ENCODE assay signal across 8 cellular contexts in the genomic region with DNA sequence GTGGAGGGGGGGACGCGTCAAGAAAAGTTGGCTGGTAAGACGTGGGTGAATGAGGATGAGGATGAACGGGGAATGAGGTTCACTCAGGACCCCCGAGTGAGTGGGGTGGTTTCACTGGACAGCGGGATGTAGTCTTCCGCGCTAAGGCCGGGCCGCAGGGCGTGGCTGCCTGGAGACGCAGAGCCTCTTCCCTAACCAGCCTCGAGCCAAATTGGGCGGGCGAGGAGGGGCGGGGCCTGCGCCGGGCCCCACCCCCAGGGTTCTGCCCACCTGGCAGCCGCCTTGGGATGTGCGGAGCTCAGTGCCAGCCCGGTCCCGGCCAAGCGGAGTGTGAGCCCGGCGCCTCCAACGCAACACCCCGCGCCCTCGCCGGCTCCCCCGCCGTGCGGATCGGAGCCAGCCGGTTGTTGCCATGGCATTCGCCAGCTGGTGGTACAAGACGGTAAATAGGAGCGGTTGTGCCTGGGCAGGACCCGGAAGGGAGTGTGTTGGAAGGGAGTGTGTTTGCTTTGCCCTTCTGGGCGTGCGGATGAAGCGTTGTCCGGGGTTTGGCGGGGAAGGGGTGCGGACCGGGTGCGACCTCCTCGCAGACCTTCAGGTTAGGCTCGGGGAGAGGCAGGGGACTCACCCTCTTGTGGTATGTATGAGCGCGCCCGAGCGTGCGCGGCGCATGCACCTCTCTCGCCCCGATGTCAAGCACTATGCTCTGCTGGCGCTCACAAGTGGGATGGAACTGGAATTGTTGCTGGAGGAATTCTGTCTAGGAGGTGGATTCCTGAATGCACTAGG. TPM values are rescaled to one million over a fixed set of nuclear protein-coding genes. Genes with fewer than 3 reads are reported as not detected.
A peak's percentile ranks its signal among the peaks of the same experiment; 100 is the strongest.
DNase-seq lines count a peak whose midpoint lies in the region; ATAC-seq and TF ChIP-seq lines count a peak whose summit lies in the region.

No MANE protein-coding gene starts in this region.

- peaks cover 29% of the 10 kb centered on the region for H3K4me1 ChIP-seq in effector memory CD4-positive, alpha-beta T cell (ENCODE audit: control insufficient read depth, insufficient read depth, low read length, poor library complexity, severe bottlenecking)
- H3K4me1 ChIP-seq in mesendoderm (ENCODE audit: control insufficient read depth, low read depth, low read length) = no peaks in the 10 kb centered on the region

- H3K27ac ChIP-seq in C4-2B (peak overlapping the region; percentile 86), mesendoderm (ENCODE audit: low read depth, low read length) (no peak overlapping the region)
- peak overlapping the region; percentile 91 for H3K27ac ChIP-seq in effector memory CD4-positive, alpha-beta T cell (ENCODE audit: insufficient read depth, low read length, poor library complexity, severe bottlenecking)

- no peak overlapping the region for H2BK5ac ChIP-seq in mesendoderm (ENCODE audit: low read length)

- no peaks in the 10 kb centered on the region for H3K79me2 ChIP-seq in mesendoderm (ENCODE audit: control insufficient read depth, insufficient read depth, low read length)

- no peak overlapping the region for H3K18ac ChIP-seq in mesendoderm (ENCODE audit: low read length)

- H4K5ac ChIP-seq in mesendoderm (ENCODE audit: low read length) = no peak overlapping the region

- no peak overlapping the region for H2BK120ac ChIP-seq in mesendoderm (ENCODE audit: low read depth, low read length)

- no CpG with 5 or more reads among the region's 59 CpGs for WGBS in mesendoderm (ENCODE audit: extremely low coverage, insufficient coverage, low lambda C conversion rate)

- peak; percentile 87 for ATAC-seq in GM19324 (IDR thresholded peaks at IDR 0.05; ENCODE audit: low FRiP score, unreplicated experiment)
- peak; percentile 72 for ATAC-seq in HG03457 (IDR thresholded peaks at IDR 0.05; ENCODE audit: unreplicated experiment)

- H3K9me3 ChIP-seq in effector memory CD4-positive, alpha-beta T cell (ENCODE audit: control insufficient read depth, low read length) = no peaks in the 10 kb centered on the region

- no peaks in the 10 kb centered on the region for H3K79me1 ChIP-seq in mesendoderm (ENCODE audit: low read length)

- H3K4ac ChIP-seq in mesendoderm (ENCODE audit: low read depth, low read length) = no peak overlapping the region

- H3K4me3 ChIP-seq in effector memory CD4-positive, alpha-beta T cell (ENCODE audit: insufficient read depth, low read depth, low read length, poor library complexity, severe bottlenecking) = peak overlapping the region; percentile 78
- H3K4me3 ChIP-seq in mesendoderm (ENCODE audit: low read length) = peak overlapping the region; percentile 67

- H3K9ac ChIP-seq in mesendoderm (ENCODE audit: low read length) = peak overlapping the region; percentile 40

- H3K27me3 ChIP-seq in effector memory CD4-positive, alpha-beta T cell (replicated peaks; ENCODE audit: control insufficient read depth, insufficient read depth, low read length, poor library complexity, severe bottlenecking) = no peaks in the 10 kb centered on the region
- peaks cover 10% of the 10 kb centered on the region for H3K27me3 ChIP-seq in mesendoderm (ENCODE audit: insufficient read depth, low read length, poor library complexity)

- peak overlapping the region; percentile 95 for H3K4me2 ChIP-seq in mesendoderm (ENCODE audit: low read length)

- no peak overlapping the region for H2BK15ac ChIP-seq in mesendoderm (replicated peaks; ENCODE audit: low read depth)

- no peak overlapping the region for H3K23ac ChIP-seq in mesendoderm (ENCODE audit: low read length)

- no peak for TF ChIP-seq CTCF in C4-2B (conservative IDR thresholded peaks at IDR 0.05)

- H4K8ac ChIP-seq in mesendoderm (ENCODE audit: low read depth, low read length) = no peak overlapping the region

- no peaks in the 10 kb centered on the region for H3K36me3 ChIP-seq in effector memory CD4-positive, alpha-beta T cell (ENCODE audit: control insufficient read depth, insufficient read depth, low read length)
- no peaks in the 10 kb centered on the region for H3K36me3 ChIP-seq in mesendoderm (ENCODE audit: control insufficient read depth, insufficient read depth, low read length)

- H3K56ac ChIP-seq in mesendoderm (ENCODE audit: low read length) = peak overlapping the region; percentile 66

- no peak overlapping the region for H2AK5ac ChIP-seq in mesendoderm (ENCODE audit: low read length)

- DNase-seq in NCI-H526 treated with DMSO at 0.1 percent for 48 hours (lab: John Stamatoyannopoulos, UW) (peak; percentile 68), mesendoderm (peak; percentile 81)
- DNase-seq in activated CD8-positive, alpha-beta memory T cell treated with anti-CD3 and anti-CD28 coated beads for 4 hours (ENCODE audit: low read depth in 2 of 2) = peak; percentile 66 to 68
- peak; percentile 80 to 83 (median 82) for DNase-seq in effector memory CD4-positive, alpha-beta T cell
- peak; percentile 65 for DNase-seq in stimulated activated CD8-positive, alpha-beta memory T cell treated with anti-CD3 and anti-CD28 coated beads, Interleukin-15, amount 100 ng/mL, for 1 hour (ENCODE audit: low read depth)

RNA-seq across cellular contexts. Expression of gene CAST, which starts 0.7 kb away (rescaled TPM):
- 22.7 TPM for polyA plus RNA-seq in mesendoderm (2013, experiment 1 of 2)
- 25.6 TPM for polyA plus RNA-seq in mesendoderm (2013, experiment 2 of 2)
